In genomic region chr5:39650234-39650816, GRCh38 we compare ENCODE assay signal across 1 cellular context.
TF ChIP-seq lines count a peak whose summit lies in the region.

No MANE protein-coding gene starts in this region.

TF ChIP-seq in H1, 55 proteins besides CTCF, POLR2A, EP300 and RAD21:
- TF ChIP-seq SUZ12 (IDR thresholded peaks at IDR 0.05; ENCODE audit: low read length) (no peak), USF2 (IDR thresholded peaks at IDR 0.05; ENCODE audit: low read length) (no peak), ATF3 (IDR thresholded peaks at IDR 0.05; ENCODE audit: insufficient read depth, low read depth, low read length) (no peak), CHD1 (IDR thresholded peaks at IDR 0.05; ENCODE audit: low read depth, low read length) (no peak), SIX5 (IDR thresholded peaks at IDR 0.05; ENCODE audit: low read depth, low read length) (no peak), PHF8 (conservative IDR thresholded peaks at IDR 0.05; ENCODE audit: low read depth, low read length) (no peak)
